In the genomic region with DNA sequence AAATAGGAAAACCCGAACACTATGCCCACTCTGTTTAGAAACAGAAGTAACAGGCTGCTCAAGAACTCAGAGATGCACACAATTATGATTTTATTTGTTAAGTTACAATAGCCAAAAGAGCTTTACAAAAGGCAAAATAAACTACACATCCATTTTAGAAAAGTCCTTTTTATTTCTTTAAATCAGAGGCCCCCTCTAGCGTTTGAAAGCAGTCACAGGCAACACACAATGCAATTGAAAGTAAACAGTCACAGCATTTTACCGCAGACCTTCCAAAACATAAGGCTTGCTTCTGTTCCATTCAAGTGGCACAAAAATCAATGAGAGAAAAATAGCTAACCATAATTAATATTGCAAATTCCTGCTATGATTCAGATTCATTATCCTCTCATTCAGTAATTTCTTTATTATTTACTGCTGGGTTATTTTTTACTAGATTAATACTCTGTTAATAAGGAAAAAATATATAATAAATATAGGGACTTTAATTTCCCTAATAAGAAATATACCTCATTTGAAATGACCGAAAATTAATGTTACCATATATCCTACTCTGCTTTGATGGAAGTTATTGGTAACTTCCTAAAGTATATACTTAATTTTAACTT, we compare ENCODE assay signal across 9 cellular contexts.
DNase-seq lines count a peak whose midpoint lies in the region; ATAC-seq, FAIRE-seq and TF ChIP-seq lines count a peak whose summit lies in the region.
"Had no signal": no experiment of that assay in that cellular context is flagged by ENCODE, and none has a peak within 500 bp of the region (broad histone marks: within the 10 kb centered on the region; RNA-seq: fewer than 3 reads in every experiment).

No MANE protein-coding gene starts in this region.

- no peak overlapping the region for H3K4me3 ChIP-seq in ovary

- 22 to 33% (median 23%) methylated on average over 4 of the region's 4 CpGs for WGBS in ovary, 3 donors

- no peaks in the 10 kb centered on the region for H3K4me1 ChIP-seq in ovary (ENCODE audit: insufficient read depth)

- in situ Hi-C loops in ACHN (cut with HindIII; ENCODE audit: low pct_ligation_motif_present, low pct_unique_long_range_greater_than_20kb, low sequenced_read_pairs) = no loop called here

- DNase-seq in ACHN (peak; percentile 31), GM12891 (ENCODE audit: insufficient read length, low spot score) (no peak), OCI-M1 (lab: John Stamatoyannopoulos, UW) (peak; percentile 0), erythroblast (lab: John Stamatoyannopoulos, UW) (peak; percentile 9 to 21), ovary (peak; percentile 20 to 45 (median 23)), mesenteric fat pad (ENCODE audit: low spot score) (no peak)

- intact Hi-C loops in ovary (cut with DNase I) = loop anchor here in 2 of 4 donors (10.0 kb wide), 2 partner anchors 310 to 1160 kb away; a partner anchor contains a TSS

- no peak overlapping the region for H3K27ac ChIP-seq in ovary

- ATAC-seq in HG03520 (IDR thresholded peaks at IDR 0.05; ENCODE audit: unreplicated experiment) (no peak), GM21528 (IDR thresholded peaks at IDR 0.05; ENCODE audit: low FRiP score, unreplicated experiment) (no peak)

- H3K27me3 ChIP-seq in ovary = no peaks in the 10 kb centered on the region

- TF ChIP-seq POLR2A in GM12891 (IDR thresholded peaks at IDR 0.05; ENCODE audit: low read depth, low read length) = no peak
- no peak for TF ChIP-seq POLR2A in erythroblast (IDR thresholded peaks at IDR 0.05; ENCODE audit: low read length)
- no peak for TF ChIP-seq POLR2A in ovary (IDR thresholded peaks at IDR 0.05)

- FAIRE-seq in GM12891 (lab: Jason Lieb, UNC) = peak; percentile 56
- FAIRE-seq: colon had no signal

- no peak for TF ChIP-seq EP300 in ovary (IDR thresholded peaks at IDR 0.05)

- no peaks in the 10 kb centered on the region for H3K9me3 ChIP-seq in ovary

- TF ChIP-seq CTCF in ovary (IDR thresholded peaks at IDR 0.05) = peak; percentile 37 to 61 (median 52)

- no peaks in the 10 kb centered on the region for H3K36me3 ChIP-seq in ovary

TF ChIP-seq in GM12891, 5 proteins besides CTCF, POLR2A, EP300 and RAD21:
- no peak for TF ChIP-seq TAF1 (IDR thresholded peaks at IDR 0.05; ENCODE audit: low read depth, low read length)
- no peak for TF ChIP-seq SPI1 (IDR thresholded peaks at IDR 0.05; ENCODE audit: low read depth, low read length)
- no peak for TF ChIP-seq POLR2AphosphoS5 (IDR thresholded peaks at IDR 0.05; ENCODE audit: low read depth, low read length)
- TF ChIP-seq POU2F2 (IDR thresholded peaks at IDR 0.05; ENCODE audit: low read depth, low read length) = no peak

Comparison
In these comparisons a context has a peak if more than half of its experiments do, and no peak if none do; other contexts are left out.
1. DNase-seq: peak in ACHN (single experiment), OCI-M1 (single experiment), erythroblast (2 of 2) and ovary (5 of 5); none in GM12891 (single experiment) and mesenteric fat pad (single experiment).